ENCODE assay signal across 8 cellular contexts in genomic region chr17:3723188-3723555, GRCh38. TPM values are rescaled to one million over a fixed set of nuclear protein-coding genes. Genes with fewer than 3 reads are reported as not detected.
DNase-seq lines count a peak whose midpoint lies in the region; ATAC-seq, FAIRE-seq and TF ChIP-seq lines count a peak whose summit lies in the region.

No MANE protein-coding gene starts in this region.

- H3K4me3 ChIP-seq in GM12875 (ENCODE audit: low read depth, low read length): peak overlapping the region; percentile 98
- H3K4me3 ChIP-seq in OCI-LY1 (ENCODE audit: low read depth, low read length, poor library complexity, severe bottlenecking): peak overlapping the region; percentile 95
- H3K4me3 ChIP-seq in epithelial cell of proximal tubule (ENCODE audit: low read depth, low read length): peak overlapping the region; percentile 81

- TF ChIP-seq POLR2A in GM12891 (IDR thresholded peaks at IDR 0.05; ENCODE audit: low read depth, low read length): no peak

- H3K4me2 ChIP-seq in OCI-LY1 (ENCODE audit: low read length): peak overlapping the region; percentile 97

- no peak for FAIRE-seq in GM12891 (lab: Jason Lieb, UNC)

- peak overlapping the region; percentile 95 for H3K4me3 Mint-ChIP-seq in progenitor cell of endocrine pancreas (ENCODE audit: low read depth)

- H3K27me3 Mint-ChIP-seq in progenitor cell of endocrine pancreas: no peaks in the 10 kb centered on the region

- no peak for ATAC-seq in GM19328 (IDR thresholded peaks at IDR 0.05; ENCODE audit: unreplicated experiment)

- peaks cover 49% of the 10 kb centered on the region for H3K4me1 ChIP-seq in OCI-LY1 (ENCODE audit: insufficient read depth, low read length, severe bottlenecking)

- H3K9me3 ChIP-seq in OCI-LY1 (ENCODE audit: low read length): no peaks in the 10 kb centered on the region

- no peaks in the 10 kb centered on the region for H3F3A ChIP-seq in OCI-LY1 (ENCODE audit: insufficient read depth, low read length)

- no peaks in the 10 kb centered on the region for H3K27me3 ChIP-seq in OCI-LY1 (ENCODE audit: insufficient read depth, low read length)

- no peaks in the 10 kb centered on the region for H4K20me1 ChIP-seq in OCI-LY1 (ENCODE audit: insufficient read depth, low read length)

- H3K36me3 ChIP-seq in OCI-LY1 (ENCODE audit: insufficient read depth, low read length): peaks cover 43% of the 10 kb centered on the region

- peaks cover 15% of the 10 kb centered on the region for H3K4me1 Mint-ChIP-seq in progenitor cell of endocrine pancreas (ENCODE audit: low read depth)

- TF ChIP-seq CTCF in GM12875 (IDR thresholded peaks at IDR 0.05; ENCODE audit: borderline replicate concordance, insufficient read depth, low read depth, low read length) (no peak), OCI-LY1 (IDR thresholded peaks at IDR 0.05; ENCODE audit: low read length) (no peak), epithelial cell of proximal tubule (conservative IDR thresholded peaks at IDR 0.05; ENCODE audit: low read depth, low read length) (no peak), progenitor cell of endocrine pancreas (IDR thresholded peaks at IDR 0.05; ENCODE audit: unreplicated experiment) (no peak)

- DNase-seq in epithelial cell of proximal tubule (ENCODE audit: low read depth): no peak
- no peak for DNase-seq in progenitor cell of endocrine pancreas (ENCODE audit: low spot score, unreplicated experiment)
- DNase-seq in GM12891 (ENCODE audit: insufficient read length, low spot score): no peak
- no peak for DNase-seq in HK-2 (ENCODE audit: unreplicated experiment)
- DNase-seq in C1 segment of cervical spinal cord (lab: John Stamatoyannopoulos, UW): no peak

- no peaks in the 10 kb centered on the region for H3K9me3 Mint-ChIP-seq in progenitor cell of endocrine pancreas (ENCODE audit: low read depth)

- peaks cover 22% of the 10 kb centered on the region for H3K79me2 ChIP-seq in OCI-LY1 (ENCODE audit: insufficient read depth, low read length)

- H3K27ac Mint-ChIP-seq in progenitor cell of endocrine pancreas: peak overlapping the region; percentile 97

- H3K27ac ChIP-seq in OCI-LY1 (ENCODE audit: low read depth, low read length, poor library complexity, severe bottlenecking): peak overlapping the region; percentile 48

- H2AFZ ChIP-seq in OCI-LY1 (ENCODE audit: low read length): peak overlapping the region; percentile 36; the same call in 1 of the 2 replicates

- H3K9me2 ChIP-seq in OCI-LY1 (ENCODE audit: low read depth, low read length): no peaks in the 10 kb centered on the region

- peak overlapping the region; percentile 96 for H3K9ac ChIP-seq in OCI-LY1 (ENCODE audit: low read length)

- peaks cover 2% of the 10 kb centered on the region for H3K36me3 Mint-ChIP-seq in progenitor cell of endocrine pancreas (ENCODE audit: insufficient read depth)

TF ChIP-seq in GM12891, 5 proteins besides CTCF, POLR2A, EP300 and RAD21:
- TF ChIP-seq POU2F2 (IDR thresholded peaks at IDR 0.05; ENCODE audit: low read depth, low read length) (no peak), SPI1 (IDR thresholded peaks at IDR 0.05; ENCODE audit: low read depth, low read length) (no peak), TAF1 (IDR thresholded peaks at IDR 0.05; ENCODE audit: low read depth, low read length) (no peak), POLR2AphosphoS5 (IDR thresholded peaks at IDR 0.05; ENCODE audit: low read depth, low read length) (no peak), PAX5 (IDR thresholded peaks at IDR 0.05; ENCODE audit: insufficient read depth, low read length, severe bottlenecking) (no peak)

RNA-seq across cellular contexts. Expression of gene HASPIN, which starts 0.5 kb away (rescaled TPM):
- total RNA-seq in epithelial cell of proximal tubule (12.3 and 15.4 TPM in 2 replicates), progenitor cell of endocrine pancreas (8.5 and 8.6 TPM in 2 replicates)
- 3.9 TPM for polyA plus RNA-seq in GM12891 (2012; ENCODE audit: low read depth, missing spikeins)

RNA-seq across cellular contexts. Expression of gene P2RX5, which starts 27.2 kb away (rescaled TPM):
- total RNA-seq in epithelial cell of proximal tubule: 2.3 and 4.8 TPM in 2 replicates
- total RNA-seq in progenitor cell of endocrine pancreas: 0.89 and 0.95 TPM in 2 replicates
- polyA plus RNA-seq in GM12891 (2012; ENCODE audit: low read depth, missing spikeins): 14.0 TPM

RNA-seq across cellular contexts. Expression of gene EMC6, which starts 54.6 kb away (rescaled TPM):
- total RNA-seq in epithelial cell of proximal tubule (25.6 and 43.7 TPM in 2 replicates), progenitor cell of endocrine pancreas (40.0 and 42.8 TPM in 2 replicates)
- 64.0 TPM for polyA plus RNA-seq in GM12891 (2012; ENCODE audit: low read depth, missing spikeins)

RNA-seq across cellular contexts. Expression of gene TAX1BP3, which starts 54.8 kb away (rescaled TPM):
- total RNA-seq in epithelial cell of proximal tubule: 426 and 444 TPM in 2 replicates
- 81.3 and 93.8 TPM in 2 replicates for total RNA-seq in progenitor cell of endocrine pancreas
- polyA plus RNA-seq in GM12891 (2012; ENCODE audit: low read depth, missing spikeins): 16.1 TPM
